In the genomic region with DNA sequence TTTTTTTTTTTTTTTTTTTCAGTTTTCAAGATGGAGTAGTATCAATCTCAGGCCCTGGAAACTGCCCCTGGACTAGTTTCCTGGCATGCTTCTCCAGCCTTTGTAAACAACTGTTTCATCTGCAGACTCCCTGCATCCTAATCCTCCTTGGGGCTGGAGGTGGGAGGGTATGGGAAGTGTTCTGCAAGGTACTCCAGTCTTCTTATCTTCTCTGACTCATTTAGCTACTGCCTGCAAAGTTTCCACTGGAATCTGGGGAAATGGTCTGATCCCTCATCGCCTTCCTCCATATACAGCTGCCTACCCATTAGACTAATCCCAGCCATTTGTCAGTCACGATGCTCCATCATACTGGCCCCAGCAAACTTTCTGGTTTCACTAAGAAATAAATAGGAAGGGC, we compare ENCODE assay signal across 1 cellular context.
TF ChIP-seq lines count a peak whose summit lies in the region.

No MANE protein-coding gene starts in this region.

TF ChIP-seq in A549, 52 proteins besides CTCF, POLR2A, EP300 and RAD21:
- TF ChIP-seq FOSL2 (IDR thresholded peaks at IDR 0.05) (no peak), FOSL2 (CRISPR knock-in tag; IDR thresholded peaks at IDR 0.05) (no peak), HMGXB4 (CRISPR knock-in tag; IDR thresholded peaks at IDR 0.05; ENCODE audit: borderline replicate concordance) (no peak), EHF (CRISPR knock-in tag; IDR thresholded peaks at IDR 0.05) (no peak)
TF ChIP-seq in A549: peak in this region for 0.
